Comparison of ENCODE assay signal across 8 cellular contexts in the genomic region with DNA sequence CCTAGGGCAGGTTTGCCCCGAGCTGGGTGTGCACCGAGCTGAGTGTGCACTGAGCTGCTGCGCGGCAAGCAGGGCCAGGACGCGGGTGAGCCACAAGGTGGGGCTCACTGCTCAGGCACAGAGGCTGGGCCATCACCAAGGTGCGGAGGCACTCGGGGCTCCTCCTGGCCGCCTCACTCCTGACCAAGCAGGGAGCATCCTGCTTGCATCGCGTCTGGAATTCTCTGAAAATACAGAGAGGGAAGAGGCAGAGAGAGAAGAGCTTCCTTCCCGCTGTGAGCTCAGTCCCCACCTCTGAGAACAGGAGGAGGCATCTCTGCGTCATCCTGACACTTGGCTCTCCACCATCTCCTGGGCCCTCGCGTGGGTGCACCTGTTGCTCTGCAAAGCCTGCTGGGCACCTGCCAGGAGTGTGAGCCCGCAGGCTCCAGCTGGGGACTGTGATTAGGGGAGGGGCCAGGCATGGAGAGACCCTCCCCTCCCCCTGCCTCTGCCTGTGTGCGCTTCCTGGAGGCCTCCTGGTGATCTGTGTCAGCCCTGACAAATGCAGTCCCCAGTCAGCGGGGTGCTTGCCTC.
DNase-seq lines count a peak whose midpoint lies in the region; ATAC-seq lines count a peak whose summit lies in the region.

No MANE protein-coding gene starts in this region.

- DNase-seq in NCI-H1694 treated with DMSO at 0.1 percent for 48 hours (lab: John Stamatoyannopoulos, UW) (peak; percentile 31), NCI-H1694 (lab: John Stamatoyannopoulos, UW) (no peak), HuH-7.5 (ENCODE audit: low spot score) (peak; percentile 15), SHP77 (lab: John Stamatoyannopoulos, UW) (peak; percentile 80 to 82), globus pallidus (ENCODE audit: low spot score) (peak; percentile 16), amniotic stem cell (lab: John Stamatoyannopoulos, UW) (no peak)
- DNase-seq in stimulated activated CD8-positive, alpha-beta memory T cell treated with anti-CD3 and anti-CD28 coated beads, Interleukin-4, amount 100 ng/mL, for 24 hours (ENCODE audit: low read depth): peak; percentile 12

- peak; percentile 87 for ATAC-seq in GM21528 (IDR thresholded peaks at IDR 0.05; ENCODE audit: low FRiP score, unreplicated experiment)

Comparison
In these comparisons a context has a peak if more than half of its experiments do, and no peak if none do; other contexts are left out.
1. DNase-seq: peak in NCI-H1694 treated with DMSO at 0.1 percent for 48 hours (single experiment), HuH-7.5 (single experiment), SHP77 (2 of 2), globus pallidus (single experiment) and stimulated activated CD8-positive, alpha-beta memory T cell treated with anti-CD3 and anti-CD28 coated beads, Interleukin-4, amount 100 ng/mL, for 24 hours (single experiment); none in NCI-H1694 (single experiment) and amniotic stem cell (single experiment).